2 cellular contexts compared by ENCODE assay signal in genomic region chr13:48591889-48592725, GRCh38.
TF ChIP-seq lines count a peak whose summit lies in the region.

No MANE protein-coding gene starts in this region.

TF ChIP-seq in HepG2, 621 proteins besides CTCF, POLR2A, EP300 and RAD21:
- no peak for TF ChIP-seq ZNF264 (CRISPR knock-in tag; IDR thresholded peaks at IDR 0.05)
- TF ChIP-seq ZNF30 (CRISPR knock-in tag; IDR thresholded peaks at IDR 0.05): no peak
- no peak for TF ChIP-seq SAFB2 (CRISPR knock-in tag; IDR thresholded peaks at IDR 0.05; ENCODE audit: borderline replicate concordance, low read depth)
- no peak for TF ChIP-seq HOXD1 (CRISPR knock-in tag; IDR thresholded peaks at IDR 0.05)
- TF ChIP-seq CREB1 (IDR thresholded peaks at IDR 0.05): no peak
- TF ChIP-seq CREB1 (CRISPR knock-in tag; IDR thresholded peaks at IDR 0.05): peak; percentile 47; the same call in 1 of the 2 replicates
- TF ChIP-seq ZNF652 (CRISPR knock-in tag; IDR thresholded peaks at IDR 0.05; ENCODE audit: borderline replicate concordance, low read depth): peak; percentile 78; the same call in 1 of the 2 replicates
- TF ChIP-seq ZFX (CRISPR knock-in tag; IDR thresholded peaks at IDR 0.05; ENCODE audit: low read depth): 0 out of 2 replicates have a peak, but pooled peaks have one; percentile 35
- TF ChIP-seq, protein P1, sequence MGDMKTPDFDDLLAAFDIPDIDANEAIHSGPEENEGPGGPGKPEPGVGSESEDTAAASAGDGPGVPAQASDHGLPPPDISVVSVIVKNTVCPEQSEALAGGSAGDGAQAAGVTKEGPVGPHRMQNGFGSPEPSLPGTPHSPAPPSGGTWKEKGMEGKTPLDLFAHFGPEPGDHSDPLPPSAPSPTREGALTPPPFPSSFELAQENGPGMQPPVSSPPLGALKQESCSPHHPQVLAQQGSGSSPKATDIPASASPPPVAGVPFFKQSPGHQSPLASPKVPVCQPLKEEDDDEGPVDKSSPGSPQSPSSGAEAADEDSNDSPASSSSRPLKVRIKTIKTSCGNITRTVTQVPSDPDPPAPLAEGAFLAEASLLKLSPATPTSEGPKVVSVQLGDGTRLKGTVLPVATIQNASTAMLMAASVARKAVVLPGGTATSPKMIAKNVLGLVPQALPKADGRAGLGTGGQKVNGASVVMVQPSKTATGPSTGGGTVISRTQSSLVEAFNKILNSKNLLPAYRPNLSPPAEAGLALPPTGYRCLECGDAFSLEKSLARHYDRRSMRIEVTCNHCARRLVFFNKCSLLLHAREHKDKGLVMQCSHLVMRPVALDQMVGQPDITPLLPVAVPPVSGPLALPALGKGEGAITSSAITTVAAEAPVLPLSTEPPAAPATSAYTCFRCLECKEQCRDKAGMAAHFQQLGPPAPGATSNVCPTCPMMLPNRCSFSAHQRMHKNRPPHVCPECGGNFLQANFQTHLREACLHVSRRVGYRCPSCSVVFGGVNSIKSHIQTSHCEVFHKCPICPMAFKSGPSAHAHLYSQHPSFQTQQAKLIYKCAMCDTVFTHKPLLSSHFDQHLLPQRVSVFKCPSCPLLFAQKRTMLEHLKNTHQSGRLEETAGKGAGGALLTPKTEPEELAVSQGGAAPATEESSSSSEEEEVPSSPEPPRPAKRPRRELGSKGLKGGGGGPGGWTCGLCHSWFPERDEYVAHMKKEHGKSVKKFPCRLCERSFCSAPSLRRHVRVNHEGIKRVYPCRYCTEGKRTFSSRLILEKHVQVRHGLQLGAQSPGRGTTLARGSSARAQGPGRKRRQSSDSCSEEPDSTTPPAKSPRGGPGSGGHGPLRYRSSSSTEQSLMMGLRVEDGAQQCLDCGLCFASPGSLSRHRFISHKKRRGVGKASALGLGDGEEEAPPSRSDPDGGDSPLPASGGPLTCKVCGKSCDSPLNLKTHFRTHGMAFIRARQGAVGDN (CRISPR knock-in tag; IDR thresholded peaks at IDR 0.05): no peak
- TF ChIP-seq SMYD3 (CRISPR knock-in tag; IDR thresholded peaks at IDR 0.05): peak; percentile 18; the same call in 1 of the 2 replicates
- TF ChIP-seq ONECUT2 (CRISPR knock-in tag; IDR thresholded peaks at IDR 0.05): peak; percentile 59; the same call in 1 of the 2 replicates

TF ChIP-seq in H1, 55 proteins besides CTCF, POLR2A, EP300 and RAD21:
- TF ChIP-seq SP1 (IDR thresholded peaks at IDR 0.05; ENCODE audit: low read depth, low read length) (peak; percentile 19; the same call in 1 of the 2 replicates), JUN (IDR thresholded peaks at IDR 0.05; ENCODE audit: low read depth, low read length) (no peak), PHF8 (conservative IDR thresholded peaks at IDR 0.05; ENCODE audit: low read depth, low read length) (no peak), ASH2L (IDR thresholded peaks at IDR 0.05; ENCODE audit: low read length) (peak; percentile 26), MAFK (IDR thresholded peaks at IDR 0.05; ENCODE audit: low read depth, low read length) (no peak)
